Comparison of ENCODE assay signal across 25 cellular contexts in the genomic region with DNA sequence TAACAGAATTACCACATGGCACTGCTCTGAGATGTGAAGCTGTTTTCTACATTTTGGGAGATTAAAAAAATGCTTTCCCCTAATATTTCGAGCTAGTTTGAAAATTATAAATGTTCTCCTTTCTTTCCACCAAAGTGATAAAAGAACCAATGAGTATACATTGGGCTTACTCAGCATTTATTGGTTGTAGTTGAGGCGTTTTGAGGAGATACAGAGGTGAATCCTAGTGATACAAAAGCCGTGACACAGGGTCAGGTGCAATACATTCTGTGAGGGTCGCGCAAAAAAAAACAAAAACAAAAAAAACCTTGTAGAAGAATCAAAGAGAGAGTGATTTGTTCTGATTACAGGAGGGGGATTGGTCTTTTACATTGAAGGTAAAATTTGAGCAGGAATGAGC. TPM values are rescaled to one million over a fixed set of nuclear protein-coding genes. Genes with fewer than 3 reads are reported as not detected.
"Had no signal": no experiment of that assay in that cellular context is flagged by ENCODE, and none has a peak within 500 bp of the region (broad histone marks: within the 10 kb centered on the region; RNA-seq: fewer than 3 reads in every experiment).

No MANE protein-coding gene starts in this region.

- H2AFZ ChIP-seq: PC-9 had no signal

- H3K27me3 ChIP-seq: MG63, Peyer's patch, SJCRH30 had no signal

- H3K9me3 ChIP-seq: MG63, Peyer's patch, SJCRH30 had no signal

- H3K4me3 ChIP-seq: MG63, PC-9, Peyer's patch, SJCRH30, SK-N-MC had no signal

- H3K4me1 ChIP-seq: Peyer's patch, SJCRH30 had no signal

- ATAC-seq: Right ventricle myocardium inferior had no signal

- H3K36me3 ChIP-seq: MG63, SJCRH30 had no signal

- H3K27ac ChIP-seq: PC-9, Peyer's patch, SJCRH30, SK-N-MC had no signal

- H3K4me2 ChIP-seq: PC-9 had no signal

- DNase-seq: KBM-7, MG63, NCI-H1092, NCI-H1105 treated with DMSO at 0.1 percent for 48 hours, NCI-H1417 treated with DMSO at 0.1 percent for 48 hours, NCI-H146, NCI-H1694 treated with DMSO at 0.1 percent for 48 hours, NCI-H1930, NCI-H2081, NCI-H2107, NCI-H2227 treated with DMSO at 0.1 percent for 48 hours, NCI-H524, NCI-H526 treated with DMSO at 0.1 percent for 48 hours, NCI-H748 treated with DMSO at 0.1 percent for 48 hours, OCI-M1, PC-9, Peyer's patch, SHP77 treated with DMSO at 0.1 percent for 48 hours, SJCRH30, SW 1271, T-cell had no signal

RNA-seq across cellular contexts. Expression of gene FAM149A, which starts 54.5 kb away (rescaled TPM):
- total RNA-seq: RPMI7951 had no signal
- polyA plus RNA-seq: IgD-negative memory B cell had no signal
